ENCODE assay signal across 12 cellular contexts in the genomic region with DNA sequence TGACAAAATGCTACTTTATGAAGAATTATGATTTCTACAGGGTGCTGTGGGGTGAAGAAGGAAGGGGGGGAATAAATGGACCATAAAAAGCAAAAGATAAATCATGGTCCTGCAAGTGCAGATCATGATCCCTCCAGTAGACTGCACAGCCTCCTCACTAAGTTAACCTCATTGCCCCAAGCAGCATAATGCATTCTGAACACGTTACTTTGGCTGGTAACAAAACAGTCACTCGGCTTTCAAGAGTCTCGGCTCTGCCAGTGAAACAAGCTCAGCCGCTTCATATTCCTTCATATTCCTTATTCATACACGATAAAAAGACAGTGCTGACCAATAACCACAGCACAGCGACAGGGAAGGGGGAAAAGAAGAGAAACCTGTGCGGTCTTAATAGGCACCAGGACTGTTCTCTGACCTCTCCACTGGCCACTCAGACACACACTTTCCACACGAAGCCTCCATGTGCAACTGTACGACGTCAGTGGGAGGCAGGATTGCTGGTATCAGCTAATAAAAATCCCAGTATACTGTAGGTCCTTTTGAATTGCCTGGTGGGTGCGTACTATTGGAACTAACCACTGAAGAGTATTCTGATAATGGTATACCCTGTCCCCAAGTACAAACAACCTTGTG.
DNase-seq lines count a peak whose midpoint lies in the region; ATAC-seq, FAIRE-seq and TF ChIP-seq lines count a peak whose summit lies in the region.
"Had no signal": no experiment of that assay in that cellular context is flagged by ENCODE, and none has a peak within 500 bp of the region (broad histone marks: within the 10 kb centered on the region; RNA-seq: fewer than 3 reads in every experiment).

No MANE protein-coding gene starts in this region.

- H3K27me3 Mint-ChIP-seq in Calu3 (ENCODE audit: unreplicated experiment), result no peaks in the 10 kb centered on the region
- H3K27me3 Mint-ChIP-seq: brain had no signal

- H3K4me3 Mint-ChIP-seq in Calu3 (ENCODE audit: low read depth, unreplicated experiment), result peak overlapping the region; percentile 62
- H3K4me3 Mint-ChIP-seq: brain had no signal

- POLR2A ChIA-PET in K562 (lab: Yijun Ruan, JAX), result no interaction called here

- no peaks in the 10 kb centered on the region for H3K36me3 ChIP-seq in K562 (ENCODE audit: control insufficient read depth, insufficient read depth, low read length)
- H3K36me3 ChIP-seq: esophagus muscularis mucosa had no signal

- H3K27ac Mint-ChIP-seq in Calu3 (ENCODE audit: unreplicated experiment), result peak overlapping the region; percentile 87
- H3K27ac Mint-ChIP-seq: brain had no signal

- TF ChIP-seq CTCF in Calu3 (IDR thresholded peaks at IDR 0.05; ENCODE audit: unreplicated experiment) (no peak), K562 (IDR thresholded peaks at IDR 0.05 in 2 of 3, conservative IDR thresholded peaks at IDR 0.05 in 1 of 3; ENCODE audit: insufficient read depth in 2 of 3, low read depth in 1 of 3, low read length in 3 of 3) (no peak)

- TF ChIP-seq POLR2A in K562 (conservative IDR thresholded peaks at IDR 0.05), result no peak

- no peaks in the 10 kb centered on the region for H3K79me2 ChIP-seq in K562 (ENCODE audit: control insufficient read depth, insufficient read depth, low read length)

- no peaks in the 10 kb centered on the region; the same call in 1 of the 2 replicates for H4K20me1 ChIP-seq in K562 (replicated peaks; ENCODE audit: control insufficient read depth, insufficient read depth, low read length)

- H3K9me3 Mint-ChIP-seq in Calu3 (ENCODE audit: low read depth, unreplicated experiment), result no peaks in the 10 kb centered on the region

- TF ChIP-seq EP300 in K562 (IDR thresholded peaks at IDR 0.05; ENCODE audit: low read length), result no peak

- no peaks in the 10 kb centered on the region for H3K9me1 ChIP-seq in K562 (ENCODE audit: control insufficient read depth, insufficient read depth, low read length)

- H3K4me3 ChIP-seq in K562, result no peak overlapping the region
- H3K4me3 ChIP-seq: esophagus muscularis mucosa, SK-N-MC had no signal

- in situ Hi-C loops in K562 (cut with MboI), result no loop called here

- no peak overlapping the region for H2AFZ ChIP-seq in K562 (ENCODE audit: low read depth, low read length)

- BruUV-seq in Calu3 (replicated peaks; lab: Mats Ljungman, UMichigan) (no TSS peak), K562 (replicated peaks; lab: Mats Ljungman, UMichigan) (no TSS peak)

- no peak for TF ChIP-seq RAD21 in K562 (CRISPR knock-in tag; conservative IDR thresholded peaks at IDR 0.05 in 1 of 2, IDR thresholded peaks at IDR 0.05 in 1 of 2)

- H3K27ac ChIP-seq in K562 (ENCODE audit: extremely low read depth, low read depth, low read length), result no peak overlapping the region
- H3K27ac ChIP-seq: SK-N-MC had no signal

- no peak for FAIRE-seq in K562 (lab: Jason Lieb, UNC)
- FAIRE-seq: islet of Langerhans had no signal

- H3K4me1 Mint-ChIP-seq in Calu3 (ENCODE audit: low read depth, unreplicated experiment), result peaks cover 37% of the 10 kb centered on the region

- no peaks in the 10 kb centered on the region; a peak in 3 of 5 replicates for H3K27me3 ChIP-seq in K562 (ENCODE audit: control insufficient read depth in 2 of 2, insufficient read depth in 2 of 2, low read length in 2 of 2)
- H3K27me3 ChIP-seq: esophagus muscularis mucosa had no signal

- CTCF ChIA-PET in Calu3 (lab: Charles Lee), result interaction anchor here (0.6 kb wide), 2 partner anchors 69 to 204 kb away, joined by 4 read pairs; no protein-coding TSS in a partner anchor
- CTCF ChIA-PET in K562 (lab: Yijun Ruan, JAX; ENCODE audit: low intra/inter-chr PET ratio), result no interaction called here

- no peak overlapping the region for H3K9ac ChIP-seq in K562 (ENCODE audit: insufficient read depth in 1 of 2, low read depth in 2 of 2, low read length in 2 of 2)

- no peak overlapping the region for H3K4me2 ChIP-seq in K562 (ENCODE audit: insufficient read depth, low read length)

- ATAC-seq in K562, result no peak

- H3K9me3 ChIP-seq in K562 (replicated peaks; ENCODE audit: control insufficient read depth, insufficient read depth, low read depth, low read length), result no peaks in the 10 kb centered on the region; the same call in 1 of the 2 replicates

- H3K36me3 Mint-ChIP-seq in Calu3 (ENCODE audit: insufficient read depth, unreplicated experiment), result peaks cover 8% of the 10 kb centered on the region

- DNase-seq in Calu3 (no peak), M059J (ENCODE audit: low read depth) (peak; percentile 48), K562 (ENCODE audit: extremely low read depth in 1 of 4, low spot score in 3 of 4) (no peak), pons (ENCODE audit: low spot score) (peak; percentile 90), NCI-H1436 treated with DMSO at 0.1 percent for 48 hours (lab: John Stamatoyannopoulos, UW) (no peak), D341Med (ENCODE audit: low spot score) (no peak), mucosa of gallbladder (ENCODE audit: low spot score) (no peak)
- DNase-seq: NCI-H2227 treated with DMSO at 0.1 percent for 48 hours had no signal

- intact Hi-C loops in Calu3 (cut with micrococcal nuclease; ENCODE audit: unreplicated experiment) (loop anchor here (2.0 to 5.0 kb wide), 3 partner anchors 58 to 196 kb away; no protein-coding TSS in a partner anchor), K562 (cut with micrococcal nuclease) (no loop called here)

- 5% methylated on average over 11 of the region's 11 CpGs for whole genome bisulfite sequencing in K562 (ENCODE audit: insufficient coverage, low coverage, missing lambda C conversion rate)

- peaks cover 0 to 4% of the 10 kb centered on the region in 2 experiments; a peak in 1 of 5 replicates for H3K4me1 ChIP-seq in K562 (replicated peaks in 1 of 2; ENCODE audit: control insufficient read depth in 2 of 2, insufficient read depth in 2 of 2, low read length in 2 of 2)

TF ChIP-seq in K562, 482 proteins besides CTCF, POLR2A, EP300 and RAD21:
- no peak for TF ChIP-seq ZNF354B (CRISPR knock-in tag; IDR thresholded peaks at IDR 0.05)
- no peak for TF ChIP-seq PHB2 (IDR thresholded peaks at IDR 0.05; ENCODE audit: low read depth)
- TF ChIP-seq, protein P1, sequence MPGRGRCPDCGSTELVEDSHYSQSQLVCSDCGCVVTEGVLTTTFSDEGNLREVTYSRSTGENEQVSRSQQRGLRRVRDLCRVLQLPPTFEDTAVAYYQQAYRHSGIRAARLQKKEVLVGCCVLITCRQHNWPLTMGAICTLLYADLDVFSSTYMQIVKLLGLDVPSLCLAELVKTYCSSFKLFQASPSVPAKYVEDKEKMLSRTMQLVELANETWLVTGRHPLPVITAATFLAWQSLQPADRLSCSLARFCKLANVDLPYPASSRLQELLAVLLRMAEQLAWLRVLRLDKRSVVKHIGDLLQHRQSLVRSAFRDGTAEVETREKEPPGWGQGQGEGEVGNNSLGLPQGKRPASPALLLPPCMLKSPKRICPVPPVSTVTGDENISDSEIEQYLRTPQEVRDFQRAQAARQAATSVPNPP (IDR thresholded peaks at IDR 0.05; ENCODE audit: borderline replicate concordance, insufficient read depth, insufficient read length), result no peak
- TF ChIP-seq POLR2B (IDR thresholded peaks at IDR 0.05; ENCODE audit: low read depth, partially characterized antibody), result no peak
- TF ChIP-seq ZHX1 (conservative IDR thresholded peaks at IDR 0.05; ENCODE audit: low read length), result no peak
- no peak for TF ChIP-seq SNIP1 (IDR thresholded peaks at IDR 0.05; ENCODE audit: low read depth)
- 0 out of 2 replicates have a peak, but pooled peaks have one; percentile 55 for TF ChIP-seq ZFP1 (CRISPR knock-in tag; IDR thresholded peaks at IDR 0.05)
- TF ChIP-seq OTX1 (CRISPR knock-in tag; IDR thresholded peaks at IDR 0.05), result no peak
- no peak for TF ChIP-seq SNAPC5 (CRISPR knock-in tag; IDR thresholded peaks at IDR 0.05)
- peak; percentile 31; the same call in 1 of the 2 replicates for TF ChIP-seq ZNF395 (CRISPR knock-in tag; IDR thresholded peaks at IDR 0.05)
- TF ChIP-seq RBM22 (IDR thresholded peaks at IDR 0.05; ENCODE audit: low read depth, low read length, poor library complexity, severe bottlenecking), result no peak
- TF ChIP-seq SUPT5H (IDR thresholded peaks at IDR 0.05), result no peak
- no peak for TF ChIP-seq FIP1L1 (IDR thresholded peaks at IDR 0.05; ENCODE audit: low read depth, low read length, poor library complexity, severe bottlenecking)
- TF ChIP-seq MXI1 (IDR thresholded peaks at IDR 0.05; ENCODE audit: low read depth, low read length), result no peak
- TF ChIP-seq ERF (CRISPR knock-in tag; IDR thresholded peaks at IDR 0.05), result no peak
TF ChIP-seq in K562: peak in this region for 2.

Comparison
In these comparisons a context has a peak if more than half of its experiments do, and no peak if none do; other contexts are left out.
1. DNase-seq: peak in M059J (single experiment) and pons (single experiment); none in Calu3 (single experiment), K562 (0 of 4), NCI-H1436 treated with DMSO at 0.1 percent for 48 hours (single experiment), D341Med (single experiment) and mucosa of gallbladder (single experiment).